ENCODE assay signal across 16 cellular contexts in genomic region chr22:39120983-39121382, GRCh38. TPM values are rescaled to one million over a fixed set of nuclear protein-coding genes. Genes with fewer than 3 reads are reported as not detected.
A peak's percentile ranks its signal among the peaks of the same experiment; 100 is the strongest.
DNase-seq lines count a peak whose midpoint lies in the region; ATAC-seq, FAIRE-seq and TF ChIP-seq lines count a peak whose summit lies in the region.
"Had no signal": no experiment of that assay in that cellular context is flagged by ENCODE, and none has a peak within 500 bp of the region (broad histone marks: within the 10 kb centered on the region; RNA-seq: fewer than 3 reads in every experiment).

No MANE protein-coding gene starts in this region.

- POLR2A ChIA-PET in K562 (lab: Yijun Ruan, JAX) = no interaction called here

- no peaks in the 10 kb centered on the region for H3K27me3 ChIP-seq in K562 (ENCODE audit: control insufficient read depth in 2 of 2, insufficient read depth in 2 of 2, low read length in 2 of 2)

- no peaks in the 10 kb centered on the region for H3K27me3 Mint-ChIP-seq in T-helper 1 cell treated with Interleukin-12 subunit alpha and Interleukin-12 subunit beta and Interleukin-4 antibody, amounts not matched to agents 30 μg/mL and 1 μg/mL, for 36 hours (ENCODE audit: low read depth)
- peaks cover 3% of the 10 kb centered on the region for H3K27me3 Mint-ChIP-seq in activated naive CD4-positive, alpha-beta T cell treated with anti-CD3 and anti-CD28 coated beads, Interleukin-2, amount 10 ng/mL, durations not matched to agents 7 days and 5 days

- H3K9ac ChIP-seq in K562 (ENCODE audit: insufficient read depth in 1 of 2, low read depth in 2 of 2, low read length in 2 of 2) = no peak overlapping the region

- intact Hi-C loops in K562 (cut with micrococcal nuclease) = loop anchor here (5.0 kb wide), 1 partner anchor 354 kb away; no protein-coding TSS in a partner anchor

- H2AFZ ChIP-seq in K562 (ENCODE audit: low read depth, low read length) = no peak overlapping the region

- H3K27ac Mint-ChIP-seq in T-helper 1 cell treated with Interleukin-12 subunit alpha and Interleukin-12 subunit beta and Interleukin-4 antibody, amounts not matched to agents 30 μg/mL and 1 μg/mL, for 36 hours = peak overlapping the region; percentile 9
- peak overlapping the region; percentile 20 for H3K27ac Mint-ChIP-seq in activated naive CD4-positive, alpha-beta T cell treated with anti-CD3 and anti-CD28 coated beads, Interleukin-2, amount 10 ng/mL, durations not matched to agents 7 days and 5 days
- H3K27ac Mint-ChIP-seq in activated naive CD4-positive, alpha-beta T cell treated with anti-CD3 and anti-CD28 coated beads, Interleukin-2, amount 50 U/mL, for 72 hours = no peak overlapping the region
- H3K27ac Mint-ChIP-seq in stimulated activated effector memory CD8-positive, alpha-beta T cell treated with anti-CD3 and anti-CD28 coated beads, Interleukin-12 subunit alpha, Interleukin-12 subunit beta, amount 100 ng/mL, for 72 hours = peak overlapping the region; percentile 40
- H3K27ac Mint-ChIP-seq: H9 had no signal

- in situ Hi-C loops in K562 (cut with MboI) = no loop called here

- no peak overlapping the region for H3K27ac ChIP-seq in K562 (ENCODE audit: extremely low read depth, low read depth, low read length)
- H3K27ac ChIP-seq: 22Rv1 had no signal

- no peak for TF ChIP-seq RAD21 in K562 (CRISPR knock-in tag; conservative IDR thresholded peaks at IDR 0.05 in 1 of 2, IDR thresholded peaks at IDR 0.05 in 1 of 2)

- H3K4me1 Mint-ChIP-seq in T-helper 1 cell treated with Interleukin-12 subunit alpha and Interleukin-12 subunit beta and Interleukin-4 antibody, amounts not matched to agents 30 μg/mL and 1 μg/mL, for 36 hours (ENCODE audit: low read depth) = peaks cover 22% of the 10 kb centered on the region
- H3K4me1 Mint-ChIP-seq in activated naive CD4-positive, alpha-beta T cell treated with anti-CD3 and anti-CD28 coated beads, Interleukin-2, amount 10 ng/mL, durations not matched to agents 7 days and 5 days = peaks cover 30% of the 10 kb centered on the region
- H3K4me1 Mint-ChIP-seq in stimulated activated effector memory CD8-positive, alpha-beta T cell treated with anti-CD3 and anti-CD28 coated beads, Interleukin-12 subunit alpha, Interleukin-12 subunit beta, amount 100 ng/mL, for 72 hours = peaks cover 36% of the 10 kb centered on the region

- peaks cover 0 to 2% of the 10 kb centered on the region in 2 experiments; a peak in 2 of 5 replicates for H3K4me1 ChIP-seq in K562 (replicated peaks in 1 of 2; ENCODE audit: control insufficient read depth in 2 of 2, insufficient read depth in 2 of 2, low read length in 2 of 2)

- TF ChIP-seq EP300 in K562 (IDR thresholded peaks at IDR 0.05; ENCODE audit: low read length) = no peak

- BruUV-seq in K562 (replicated peaks; lab: Mats Ljungman, UMichigan) = no TSS peak

- CTCF ChIA-PET in activated naive CD4-positive, alpha-beta T cell treated with anti-CD3 and anti-CD28 coated beads, Interleukin-2, amount 10 ng/mL, durations not matched to agents 7 days and 5 days (lab: Charles Lee) = interaction anchor here (1.2 to 1.9 kb wide), 3 partner anchors 99 to 251 kb away, joined by 3 to 5 read pairs (median 5); no protein-coding TSS in a partner anchor
- CTCF ChIA-PET in K562 (lab: Yijun Ruan, JAX; ENCODE audit: low intra/inter-chr PET ratio) = interaction anchor here (1.1 to 1.9 kb wide), 2 partner anchors 148 to 353 kb away, joined by 3 to 6 read pairs; no protein-coding TSS in a partner anchor

- DNase-seq in T-helper 1 cell (no peak), K562 (ENCODE audit: extremely low read depth in 1 of 4, low spot score in 3 of 4) (no peak), foreskin melanocyte (no peak), NCI-H82 treated with DMSO at 0.1 percent for 48 hours (lab: John Stamatoyannopoulos, UW; ENCODE audit: unreplicated experiment) (no peak)
- no peak for DNase-seq in activated naive CD4-positive, alpha-beta T cell treated with anti-CD3 and anti-CD28 coated beads, Interleukin-2, amount 10 ng/mL, durations not matched to agents 7 days and 5 days
- no peak for DNase-seq in activated naive CD4-positive, alpha-beta T cell treated with anti-CD3 and anti-CD28 coated beads, Interleukin-2, amount 50 U/mL, for 72 hours (ENCODE audit: low spot score in 2 of 2)
- DNase-seq in stimulated activated effector memory CD8-positive, alpha-beta T cell treated with anti-CD3 and anti-CD28 coated beads, Interleukin-12 subunit alpha, Interleukin-12 subunit beta, amount 100 ng/mL, for 72 hours (ENCODE audit: low spot score in 2 of 2) = no peak
- DNase-seq: DMS53, GF-D8, GOT3, H9 had no signal

- H3K4me2 ChIP-seq in K562 (ENCODE audit: insufficient read depth, low read length) = no peak overlapping the region

- no peaks in the 10 kb centered on the region for H3K9me1 ChIP-seq in K562 (ENCODE audit: control insufficient read depth, insufficient read depth, low read length)

- H3K36me3 ChIP-seq in K562 (ENCODE audit: control insufficient read depth, insufficient read depth, low read length) = no peaks in the 10 kb centered on the region

- H3K9me3 Mint-ChIP-seq in T-helper 1 cell treated with Interleukin-12 subunit alpha and Interleukin-12 subunit beta and Interleukin-4 antibody, amounts not matched to agents 30 μg/mL and 1 μg/mL, for 36 hours = no peaks in the 10 kb centered on the region
- no peaks in the 10 kb centered on the region for H3K9me3 Mint-ChIP-seq in activated naive CD4-positive, alpha-beta T cell treated with anti-CD3 and anti-CD28 coated beads, Interleukin-2, amount 10 ng/mL, durations not matched to agents 7 days and 5 days
- H3K9me3 Mint-ChIP-seq in activated naive CD4-positive, alpha-beta T cell treated with anti-CD3 and anti-CD28 coated beads, Interleukin-2, amount 50 U/mL, for 72 hours = no peaks in the 10 kb centered on the region
- H3K9me3 Mint-ChIP-seq in stimulated activated effector memory CD8-positive, alpha-beta T cell treated with anti-CD3 and anti-CD28 coated beads, Interleukin-12 subunit alpha, Interleukin-12 subunit beta, amount 100 ng/mL, for 72 hours = no peaks in the 10 kb centered on the region
- H3K9me3 Mint-ChIP-seq: CD14-positive monocyte, H9 had no signal

- no peaks in the 10 kb centered on the region for H3K79me2 ChIP-seq in K562 (ENCODE audit: control insufficient read depth, insufficient read depth, low read length)

- H3K36me3 Mint-ChIP-seq in T-helper 1 cell treated with Interleukin-12 subunit alpha and Interleukin-12 subunit beta and Interleukin-4 antibody, amounts not matched to agents 30 μg/mL and 1 μg/mL, for 36 hours (ENCODE audit: low read depth) = no peaks in the 10 kb centered on the region
- H3K36me3 Mint-ChIP-seq in activated naive CD4-positive, alpha-beta T cell treated with anti-CD3 and anti-CD28 coated beads, Interleukin-2, amount 10 ng/mL, durations not matched to agents 7 days and 5 days = no peaks in the 10 kb centered on the region
- H3K36me3 Mint-ChIP-seq in activated naive CD4-positive, alpha-beta T cell treated with anti-CD3 and anti-CD28 coated beads, Interleukin-2, amount 50 U/mL, for 72 hours = no peaks in the 10 kb centered on the region
- H3K36me3 Mint-ChIP-seq in stimulated activated effector memory CD8-positive, alpha-beta T cell treated with anti-CD3 and anti-CD28 coated beads, Interleukin-12 subunit alpha, Interleukin-12 subunit beta, amount 100 ng/mL, for 72 hours = peaks cover 26% of the 10 kb centered on the region
- H3K36me3 Mint-ChIP-seq: CD14-positive monocyte had no signal

- no peak for TF ChIP-seq POLR2A in K562 (conservative IDR thresholded peaks at IDR 0.05)

- no peak overlapping the region for H3K4me3 ChIP-seq in K562

- H3K4me3 Mint-ChIP-seq in T-helper 1 cell treated with Interleukin-12 subunit alpha and Interleukin-12 subunit beta and Interleukin-4 antibody, amounts not matched to agents 30 μg/mL and 1 μg/mL, for 36 hours = no peak overlapping the region
- H3K4me3 Mint-ChIP-seq in activated naive CD4-positive, alpha-beta T cell treated with anti-CD3 and anti-CD28 coated beads, Interleukin-2, amount 10 ng/mL, durations not matched to agents 7 days and 5 days = no peak overlapping the region
- H3K4me3 Mint-ChIP-seq in stimulated activated effector memory CD8-positive, alpha-beta T cell treated with anti-CD3 and anti-CD28 coated beads, Interleukin-12 subunit alpha, Interleukin-12 subunit beta, amount 100 ng/mL, for 72 hours = no peak overlapping the region
- H3K4me3 Mint-ChIP-seq: CD14-positive monocyte, H9 had no signal

- no peak for ATAC-seq in activated naive CD4-positive, alpha-beta T cell treated with anti-CD3 and anti-CD28 coated beads, Interleukin-2, amount 50 U/mL, for 72 hours
- no peak for ATAC-seq in K562
- ATAC-seq in stimulated activated effector memory CD8-positive, alpha-beta T cell treated with anti-CD3 and anti-CD28 coated beads, Interleukin-12 subunit alpha, Interleukin-12 subunit beta, amount 100 ng/mL, for 72 hours = no peak

- no peak for FAIRE-seq in K562 (lab: Jason Lieb, UNC)
- FAIRE-seq: GM19239 had no signal

- TF ChIP-seq CTCF in K562 (IDR thresholded peaks at IDR 0.05 in 2 of 3, conservative IDR thresholded peaks at IDR 0.05 in 1 of 3; ENCODE audit: insufficient read depth in 2 of 3, low read depth in 1 of 3, low read length in 3 of 3) = no peak

- WGBS in K562 (ENCODE audit: insufficient coverage, low coverage, missing lambda C conversion rate) = 21% methylated on average over 4 of the region's 4 CpGs

- H3K9me3 ChIP-seq in K562 (replicated peaks; ENCODE audit: control insufficient read depth, insufficient read depth, low read depth, low read length) = no peaks in the 10 kb centered on the region

- H4K20me1 ChIP-seq in K562 (replicated peaks; ENCODE audit: control insufficient read depth, insufficient read depth, low read length) = no peaks in the 10 kb centered on the region

RNA-seq across cellular contexts. Expression of gene APOBEC3H, which starts 23.9 kb away (rescaled TPM):
- total RNA-seq in activated naive CD4-positive, alpha-beta T cell treated with anti-CD3 and anti-CD28 coated beads, Interleukin-2, amount 50 U/mL, for 72 hours = 10 to 100 TPM; 10.5 to 34.3 TPM
- not detected in 2 replicates for total RNA-seq in K562 (2011; cell fraction: chromatin; rRNA removed; ENCODE audit: low replicate concordance)
- total RNA-seq in K562 (2011; cell fraction: nucleolus; rRNA removed) = not detected in 2 replicates
- total RNA-seq in K562 (2011; cell fraction: nucleoplasm; rRNA removed) = not detected in 2 replicates
- total RNA-seq in K562 (2014; rRNA removed) = not detected in 2 replicates
- total RNA-seq in K562 (2014; rRNA removed; fragmentation: Illumina TruSeq; extraction: Trizol) = not detected in 2 replicates
- not detected in 2 replicates for total RNA-seq in K562 (2015; rRNA removed; fragmentation: Illumina TruSeq; extraction: Trizol)
- total RNA-seq in K562 (2021) = not detected in 2 replicates
- polyA plus RNA-seq in K562 (2011; rRNA removed) = not detected in 2 replicates
- polyA plus RNA-seq in K562 (2011; cell fraction: cytosol; rRNA removed) = not detected in 2 replicates
- 0.24 TPM in 2 replicates for polyA plus RNA-seq in K562 (2011; cell fraction: nucleus; rRNA removed)
- polyA plus RNA-seq in K562 (2012) = 0.08 TPM in 1 of 2 replicates, not detected in the other
- polyA plus RNA-seq in K562 (2014; fragmentation: Illumina TruSeq; extraction: Trizol) = not detected in 2 replicates
- polyA plus RNA-seq in K562 (2014; fragmentation: Nextera tagmentation; extraction: Ambion mirVana) = under 1 TPM in 1 of 2 experiments, not detected in 1; 0.10 TPM
- 0.21 TPM in 1 of 2 replicates, not detected in the other for polyA plus RNA-seq in K562 (2014; rRNA removed)
- not detected in 2 replicates for polyA minus RNA-seq in K562 (2011; rRNA and poly(A)+ RNA removed)
- not detected in 2 replicates for polyA minus RNA-seq in K562 (2011; cell fraction: cytosol; rRNA and poly(A)+ RNA removed)
- not detected in 2 replicates for polyA minus RNA-seq in K562 (2011; cell fraction: nucleus; rRNA and poly(A)+ RNA removed)
- total RNA-seq: A673 had no signal
- polyA plus RNA-seq: CD14-positive monocyte had no signal

RNA-seq across cellular contexts. Expression of gene CBX7, which starts 31.5 kb away (rescaled TPM):
- 10 to 100 TPM; 25.0 to 43.8 TPM for total RNA-seq in activated naive CD4-positive, alpha-beta T cell treated with anti-CD3 and anti-CD28 coated beads, Interleukin-2, amount 50 U/mL, for 72 hours
- total RNA-seq in K562 (2011; cell fraction: chromatin; rRNA removed; ENCODE audit: low replicate concordance) = 12.1 and 26.6 TPM in 2 replicates
- total RNA-seq in K562 (2011; cell fraction: nucleolus; rRNA removed) = 16.8 and 18.7 TPM in 2 replicates
- total RNA-seq in K562 (2011; cell fraction: nucleoplasm; rRNA removed) = 17.3 and 19.4 TPM in 2 replicates
- total RNA-seq in K562 (2014; rRNA removed) (2.9 and 5.0 TPM in 2 replicates), K562 (2014; rRNA removed; fragmentation: Illumina TruSeq; extraction: Trizol) (1.3 and 1.4 TPM in 2 replicates), K562 (2015; rRNA removed; fragmentation: Illumina TruSeq; extraction: Trizol) (0.83 and 0.87 TPM in 2 replicates), K562 (2021) (4.1 and 4.8 TPM in 2 replicates)
- polyA plus RNA-seq in K562 (2011; rRNA removed) (3.8 and 4.2 TPM in 2 replicates), K562 (2014; fragmentation: Illumina TruSeq; extraction: Trizol) (2.8 and 3.5 TPM in 2 replicates), K562 (2014; fragmentation: Nextera tagmentation; extraction: Ambion mirVana) (under 1 TPM; 0.04 to 0.13 TPM), K562 (2014; rRNA removed) (4.8 and 5.2 TPM in 2 replicates)
- 3.7 and 6.6 TPM in 2 replicates for polyA plus RNA-seq in K562 (2011; cell fraction: cytosol; rRNA removed)
- 9.5 and 17.5 TPM in 2 replicates for polyA plus RNA-seq in K562 (2011; cell fraction: nucleus; rRNA removed)
- polyA plus RNA-seq in K562 (2012) = 2.9 and 5.9 TPM in 2 replicates
- polyA minus RNA-seq in K562 (2011; rRNA and poly(A)+ RNA removed) = 1.6 and 2.9 TPM in 2 replicates
- 1.3 and 4.7 TPM in 2 replicates for polyA minus RNA-seq in K562 (2011; cell fraction: cytosol; rRNA and poly(A)+ RNA removed)
- 4.7 and 4.8 TPM in 2 replicates for polyA minus RNA-seq in K562 (2011; cell fraction: nucleus; rRNA and poly(A)+ RNA removed)

RNA-seq across cellular contexts. Expression of gene APOBEC3G, which starts 43.9 kb away (rescaled TPM):
- total RNA-seq in activated naive CD4-positive, alpha-beta T cell treated with anti-CD3 and anti-CD28 coated beads, Interleukin-2, amount 50 U/mL, for 72 hours = 10 to 100 TPM; 29.1 to 48.3 TPM
- total RNA-seq in K562 (2011; cell fraction: chromatin; rRNA removed; ENCODE audit: low replicate concordance) = 9.8 and 25.1 TPM in 2 replicates
- 18.3 and 21.7 TPM in 2 replicates for total RNA-seq in K562 (2011; cell fraction: nucleolus; rRNA removed)
- total RNA-seq in K562 (2011; cell fraction: nucleoplasm; rRNA removed) = 14.8 and 18.6 TPM in 2 replicates
- 7.8 and 8.2 TPM in 2 replicates for total RNA-seq in K562 (2014; rRNA removed)
- 7.1 and 7.2 TPM in 2 replicates for total RNA-seq in K562 (2014; rRNA removed; fragmentation: Illumina TruSeq; extraction: Trizol)
- 5.2 and 5.3 TPM in 2 replicates for total RNA-seq in K562 (2015; rRNA removed; fragmentation: Illumina TruSeq; extraction: Trizol)
- 6.2 and 6.6 TPM in 2 replicates for total RNA-seq in K562 (2021)
- 6.8 and 12.6 TPM in 2 replicates for polyA plus RNA-seq in K562 (2011; rRNA removed)
- 6.6 and 11.1 TPM in 2 replicates for polyA plus RNA-seq in K562 (2011; cell fraction: cytosol; rRNA removed)
- polyA plus RNA-seq in K562 (2011; cell fraction: nucleus; rRNA removed) = 5.5 and 10.5 TPM in 2 replicates
- polyA plus RNA-seq in K562 (2012) = 6.7 and 14.8 TPM in 2 replicates
- 9.1 and 12.0 TPM in 2 replicates for polyA plus RNA-seq in K562 (2014; fragmentation: Illumina TruSeq; extraction: Trizol)
- polyA plus RNA-seq in K562 (2014; fragmentation: Nextera tagmentation; extraction: Ambion mirVana) = 10 to 100 TPM; 20.4 to 20.8 TPM
- polyA plus RNA-seq in K562 (2014; rRNA removed) = 11.4 and 14.3 TPM in 2 replicates
- 6.3 and 11.5 TPM in 2 replicates for polyA minus RNA-seq in K562 (2011; rRNA and poly(A)+ RNA removed)
- polyA minus RNA-seq in K562 (2011; cell fraction: cytosol; rRNA and poly(A)+ RNA removed) = 4.2 and 6.1 TPM in 2 replicates
- polyA minus RNA-seq in K562 (2011; cell fraction: nucleus; rRNA and poly(A)+ RNA removed) = 6.1 and 7.0 TPM in 2 replicates

Comparison
In these comparisons a context has a peak if more than half of its experiments do, and no peak if none do; other contexts are left out.
1. H3K27ac Mint-ChIP-seq: peak in T-helper 1 cell treated with Interleukin-12 subunit alpha and Interleukin-12 subunit beta and Interleukin-4 antibody, amounts not matched to agents 30 μg/mL and 1 μg/mL, for 36 hours (single experiment), activated naive CD4-positive, alpha-beta T cell treated with anti-CD3 and anti-CD28 coated beads, Interleukin-2, amount 10 ng/mL, durations not matched to agents 7 days and 5 days (single experiment) and stimulated activated effector memory CD8-positive, alpha-beta T cell treated with anti-CD3 and anti-CD28 coated beads, Interleukin-12 subunit alpha, Interleukin-12 subunit beta, amount 100 ng/mL, for 72 hours (single experiment); none in activated naive CD4-positive, alpha-beta T cell treated with anti-CD3 and anti-CD28 coated beads, Interleukin-2, amount 50 U/mL, for 72 hours (0 of 2).
2. RNA of gene APOBEC3H, which starts 23.9 kb away (total RNA-seq): 10.5 to 34.3 TPM in activated naive CD4-positive, alpha-beta T cell treated with anti-CD3 and anti-CD28 coated beads, Interleukin-2, amount 50 U/mL, for 72 hours; not detected in K562; every median in the first group is over 4 times any median in the second.